In genomic region chr5:55226934-55227737, GRCh38 we compare ENCODE assay signal across 8 cellular contexts. TPM values are rescaled to one million over a fixed set of nuclear protein-coding genes. Genes with fewer than 3 reads are reported as not detected.
DNase-seq lines count a peak whose midpoint lies in the region; ATAC-seq and TF ChIP-seq lines count a peak whose summit lies in the region.

Gene MCIDAS, minus strand, starts transcription at chr5:55227315. Its CDS starts 177 bp downstream, at chr5:55227138.

- H3K36me3 Mint-ChIP-seq in activated T-helper 17 cell treated with anti-CD3 and anti-CD28 coated beads, Interleukin-2, amount 50 U/mL, for 72 hours (ENCODE audit: low read depth), result peaks cover 10% of the 10 kb centered on the region

- peaks cover 8% of the 10 kb centered on the region for H3K4me1 Mint-ChIP-seq in activated T-helper 17 cell treated with anti-CD3 and anti-CD28 coated beads, Interleukin-2, amount 50 U/mL, for 72 hours

- TF ChIP-seq POLR2A in gastrocnemius medialis (IDR thresholded peaks at IDR 0.05), result no peak

- DNase-seq in AG20443 (ENCODE audit: low spot score), result peak; percentile 70
- peak; percentile 3 for DNase-seq in OCI-M2 (lab: John Stamatoyannopoulos, UW; ENCODE audit: unreplicated experiment)
- peak; percentile 36 for DNase-seq in left cardiac atrium
- no peak for DNase-seq in gastrocnemius medialis
- DNase-seq in amygdala (lab: John Stamatoyannopoulos, UW), result no peak

- no peaks in the 10 kb centered on the region for H3K36me3 ChIP-seq in gastrocnemius medialis

- intact Hi-C loops in left cardiac atrium (cut with DNase I) (loop anchor here (5.0 to 10.0 kb wide), 2 partner anchors 50 to 52 kb away; partner anchors contain the start of gene CDC20B (in 1 of the 2)), gastrocnemius medialis (cut with DNase I; ENCODE audit: low total_unique reads) (no loop called here)

- no peak within 1 kb of the TSS for H3K27ac ChIP-seq in gastrocnemius medialis

- TF ChIP-seq CTCF in gastrocnemius medialis (IDR thresholded peaks at IDR 0.05 in 4 of 5, conservative IDR thresholded peaks at IDR 0.05 in 1 of 5), result peak in 2 of 5 experiments; percentile 10 to 17

- in situ Hi-C loops in gastrocnemius medialis (cut with MboI; ENCODE audit: low sequenced_read_pairs in 4 of 4), result no loop called here

- H3K9me3 ChIP-seq in gastrocnemius medialis, result no peaks in the 10 kb centered on the region

- peak within 1 kb of the TSS; percentile 77 for H3K4me3 Mint-ChIP-seq in activated T-helper 17 cell treated with anti-CD3 and anti-CD28 coated beads, Interleukin-2, amount 50 U/mL, for 72 hours

- H3K9me3 Mint-ChIP-seq in activated T-helper 17 cell treated with anti-CD3 and anti-CD28 coated beads, Interleukin-2, amount 50 U/mL, for 72 hours, result no peaks in the 10 kb centered on the region

- H3K4me3 ChIP-seq in gastrocnemius medialis, result peak within 1 kb of the TSS; percentile 44 to 52 (median 46)

- ATAC-seq in GM18907 (IDR thresholded peaks at IDR 0.05; ENCODE audit: unreplicated experiment) (peak; percentile 37), HG03460 (IDR thresholded peaks at IDR 0.05; ENCODE audit: unreplicated experiment) (peak; percentile 53), left cardiac atrium (peak; percentile 55 to 65), gastrocnemius medialis (peak in 1 of 2 donors; percentile 17)
- peak; percentile 65 for ATAC-seq in activated T-helper 17 cell treated with anti-CD3 and anti-CD28 coated beads, Interleukin-2, amount 50 U/mL, for 72 hours (replicated peaks)

- peaks cover 12 to 27% of the 10 kb centered on the region in 2 donors for H3K4me1 ChIP-seq in gastrocnemius medialis

- no peak within 1 kb of the TSS for H3K27ac Mint-ChIP-seq in activated T-helper 17 cell treated with anti-CD3 and anti-CD28 coated beads, Interleukin-2, amount 50 U/mL, for 72 hours

- peaks cover 77% of the 10 kb centered on the region for H3K27me3 Mint-ChIP-seq in activated T-helper 17 cell treated with anti-CD3 and anti-CD28 coated beads, Interleukin-2, amount 50 U/mL, for 72 hours

- H3K27me3 ChIP-seq in gastrocnemius medialis, result peaks cover 98 to 100% (median 99%) of the 10 kb centered on the region in 3 donors

RNA-seq across cellular contexts. Expression of gene MCIDAS, which starts in this region (rescaled TPM):
- total RNA-seq in activated T-helper 17 cell treated with anti-CD3 and anti-CD28 coated beads, Interleukin-2, amount 50 U/mL, for 72 hours, result under 1 TPM in 1 of 2 donors, not detected in 1; 0.16 TPM
- total RNA-seq in left cardiac atrium, result not detected
- total RNA-seq in gastrocnemius medialis, result not detected

Comparison
In these comparisons a context has a peak if more than half of its experiments do, and no peak if none do; other contexts are left out.
1. Peak in ATAC-seq in activated T-helper 17 cell treated with anti-CD3 and anti-CD28 coated beads, Interleukin-2, amount 50 U/mL, for 72 hours; RNA of the gene not detected or under 1 TPM.
2. Peak in DNase-seq and ATAC-seq in left cardiac atrium; RNA of the gene not detected or under 1 TPM.
3. DNase-seq: peak in AG20443 (single experiment) and OCI-M2 (single experiment); none in gastrocnemius medialis (0 of 2) and amygdala (0 of 56).